ENCODE assay signal across 8 cellular contexts in the genomic region with DNA sequence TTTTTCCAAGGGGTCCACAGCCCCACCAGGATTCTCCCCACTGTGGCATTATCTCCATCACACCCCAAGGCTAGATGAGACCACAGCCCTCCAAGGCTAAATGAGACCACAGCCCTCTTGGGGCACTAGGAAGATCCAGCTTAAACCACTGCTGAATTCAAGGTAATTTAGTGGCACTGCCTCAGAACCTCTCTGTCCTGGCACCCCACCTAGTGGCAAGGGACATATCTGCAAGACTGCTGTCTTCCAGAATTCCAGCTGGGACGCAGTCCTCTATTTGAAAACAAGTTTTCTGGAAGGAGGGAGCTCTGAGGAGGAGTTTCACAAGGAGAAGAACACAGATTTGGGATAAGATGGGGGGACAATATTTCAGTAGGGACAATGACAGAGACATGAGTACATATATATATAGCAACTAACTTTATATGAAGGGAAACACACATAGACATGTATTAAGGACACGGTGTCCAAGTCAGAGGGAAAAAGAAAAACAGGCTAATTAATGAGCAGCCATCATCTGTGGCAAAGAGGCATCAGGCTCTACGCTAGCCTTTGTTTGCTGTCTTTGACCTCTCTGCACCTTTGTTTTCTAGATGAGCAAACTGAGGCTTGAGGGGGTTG. TPM values are rescaled to one million over a fixed set of nuclear protein-coding genes. Genes with fewer than 3 reads are reported as not detected.
DNase-seq lines count a peak whose midpoint lies in the region; ATAC-seq and TF ChIP-seq lines count a peak whose summit lies in the region.

No MANE protein-coding gene starts in this region.

- TF ChIP-seq POLR2A in heart left ventricle (IDR thresholded peaks at IDR 0.05) (no peak), gastrocnemius medialis (IDR thresholded peaks at IDR 0.05) (no peak)

- H3K27me3 ChIP-seq in heart left ventricle (peaks cover 0 to 26% (median 0%) of the 10 kb centered on the region in 9 donors), gastrocnemius medialis (no peaks in the 10 kb centered on the region)

- in situ Hi-C loops in gastrocnemius medialis (cut with MboI; ENCODE audit: low sequenced_read_pairs in 4 of 4), result loop anchor here in 1 of 4 donors (25.0 kb wide), 1 partner anchor 1059 kb away; no protein-coding TSS in a partner anchor

- H3K27ac ChIP-seq in heart left ventricle, result no peak overlapping the region
- no peak overlapping the region for H3K27ac ChIP-seq in gastrocnemius medialis

- H3K36me3 ChIP-seq in heart left ventricle (no peaks in the 10 kb centered on the region), gastrocnemius medialis (no peaks in the 10 kb centered on the region)

- ATAC-seq in heart left ventricle (no peak), left cardiac atrium (no peak), left colon (peak; percentile 63), gastrocnemius medialis (no peak)

- H3K4me3 ChIP-seq in heart left ventricle, result no peak overlapping the region
- no peak overlapping the region for H3K4me3 ChIP-seq in WI38 (ENCODE audit: low read depth, low read length)
- H3K4me3 ChIP-seq in gastrocnemius medialis, result no peak overlapping the region

- no peak for DNase-seq in heart left ventricle
- DNase-seq in left cardiac atrium, result no peak
- DNase-seq in LoVo (ENCODE audit: low spot score), result peak; percentile 33
- peak in 1 of 2 donors; percentile 38 for DNase-seq in left colon
- DNase-seq in gastrocnemius medialis, result no peak
- DNase-seq in stimulated activated naive CD4-positive, alpha-beta T cell treated with Interleukin-2 at 50 U/mL for 16 hours (lab: John Stamatoyannopoulos, UW), result no peak
- no peak for DNase-seq in cortex of kidney (lab: John Stamatoyannopoulos, UW)

- 51 to 57% (median 52%) methylated on average over 3 of the region's 3 CpGs for WGBS in heart left ventricle, 4 donors

- H3K4me1 ChIP-seq in heart left ventricle (no peaks in the 10 kb centered on the region), gastrocnemius medialis (no peaks in the 10 kb centered on the region)

- H3K9me3 ChIP-seq in heart left ventricle, result no peaks in the 10 kb centered on the region
- H3K9me3 ChIP-seq in gastrocnemius medialis, result no peaks in the 10 kb centered on the region

- intact Hi-C loops in heart left ventricle (cut with DNase I) (loop anchor here in 2 of 10 donors (5.0 to 10.0 kb wide), 2 partner anchors 1066 to 1069 kb away; no protein-coding TSS in a partner anchor), left cardiac atrium (cut with DNase I) (no loop called here), left colon (cut with DNase I, micrococcal nuclease) (no loop called here), gastrocnemius medialis (cut with DNase I; ENCODE audit: low total_unique reads) (no loop called here)

- TF ChIP-seq CTCF in heart left ventricle (IDR thresholded peaks at IDR 0.05) (peak in 11 of 12 donors; percentile 14 to 56 (median 36)), WI38 (IDR thresholded peaks at IDR 0.05; ENCODE audit: low read depth, low read length) (peak; percentile 72), gastrocnemius medialis (IDR thresholded peaks at IDR 0.05 in 4 of 5, conservative IDR thresholded peaks at IDR 0.05 in 1 of 5) (peak in 2 of 5 experiments; percentile 29 to 50)

RNA-seq across cellular contexts. Expression of gene CETN2, which starts 9.3 kb away (rescaled TPM):
- total RNA-seq in heart left ventricle (10 to 100 TPM; 18.8 to 32.8 (median 24.7) TPM), left cardiac atrium (10 to 100 TPM; 20.3 to 24.5 TPM), left colon (10 to 100 TPM; 12.5 to 12.7 TPM), gastrocnemius medialis (10 to 100 TPM in 3 of 4 donors, 1 to 10 TPM in 1; 8.1 to 15.7 (median 10.5) TPM)
- 10 to 100 TPM; 27.7 to 37.0 TPM for polyA plus RNA-seq in heart left ventricle

RNA-seq across cellular contexts. Expression of gene NSDHL, which starts 9.6 kb away (rescaled TPM):
- 10 to 100 TPM; 11.5 to 27.0 (median 18.0) TPM for total RNA-seq in heart left ventricle
- polyA plus RNA-seq in heart left ventricle, result 10 to 100 TPM; 10.8 to 44.6 TPM
- 10 to 100 TPM; 21.4 to 27.0 TPM for total RNA-seq in left cardiac atrium
- total RNA-seq in left colon, result 10 to 100 TPM; 17.3 to 36.2 TPM
- 1 to 10 TPM; 4.6 to 8.8 (median 6.2) TPM for total RNA-seq in gastrocnemius medialis

RNA-seq across cellular contexts. Expression of gene MAGEA6, which starts 51.8 kb away (rescaled TPM):
- total RNA-seq in heart left ventricle, result not detected
- not detected for polyA plus RNA-seq in heart left ventricle
- not detected for total RNA-seq in left cardiac atrium
- total RNA-seq in left colon, result not detected
- not detected for total RNA-seq in gastrocnemius medialis
